ENCODE assay signal across 1 cellular context in the genomic region with DNA sequence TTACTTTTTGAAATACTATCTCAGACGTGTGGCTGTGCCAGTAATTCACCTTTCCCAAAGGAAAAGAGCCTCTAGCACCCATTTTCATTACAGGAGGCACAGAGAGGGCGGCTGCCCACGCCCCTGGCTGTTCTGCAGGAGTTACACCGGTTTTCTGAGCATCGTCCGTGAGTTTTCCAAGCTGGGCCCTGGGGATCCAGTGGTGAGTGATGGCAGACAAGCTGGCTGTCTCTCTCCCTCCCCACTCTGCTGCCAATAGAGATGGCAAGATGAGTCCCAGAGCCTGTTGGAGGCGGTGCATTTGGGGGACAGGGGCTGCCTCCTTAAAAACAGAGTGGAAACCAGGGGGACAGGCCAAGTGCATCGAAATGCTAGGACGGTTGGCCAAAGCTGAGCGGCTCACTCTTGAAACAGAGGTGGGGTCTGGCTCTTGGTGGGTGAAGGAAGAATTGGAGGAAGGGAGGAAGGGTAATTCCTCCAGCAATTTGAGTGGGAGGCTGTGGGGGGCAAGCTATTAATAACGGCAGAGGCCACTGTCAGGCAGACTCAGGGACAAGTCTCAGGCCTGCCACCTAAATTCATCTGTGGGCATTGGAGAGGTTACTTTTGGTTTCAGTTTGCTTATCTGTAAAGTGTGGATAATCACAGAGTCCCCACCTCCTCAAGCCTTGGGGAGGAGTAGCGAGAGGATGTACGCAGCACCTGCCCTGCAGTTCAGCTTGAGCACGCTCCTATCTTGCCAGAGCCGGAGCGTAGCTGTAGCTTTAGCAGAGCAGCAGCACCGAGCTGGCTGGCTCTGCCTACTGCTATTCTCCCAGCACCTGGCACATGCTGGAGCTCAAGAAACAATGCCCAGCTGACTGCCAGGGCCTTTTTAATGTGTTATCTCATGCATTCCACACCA.
A peak's percentile ranks its signal among the peaks of the same experiment; 100 is the strongest.
TF ChIP-seq lines count a peak whose summit lies in the region.

No MANE protein-coding gene starts in this region.

TF ChIP-seq in K562, 482 proteins besides CTCF, POLR2A, EP300 and RAD21 (continued from another document):
- TF ChIP-seq, protein P1, sequence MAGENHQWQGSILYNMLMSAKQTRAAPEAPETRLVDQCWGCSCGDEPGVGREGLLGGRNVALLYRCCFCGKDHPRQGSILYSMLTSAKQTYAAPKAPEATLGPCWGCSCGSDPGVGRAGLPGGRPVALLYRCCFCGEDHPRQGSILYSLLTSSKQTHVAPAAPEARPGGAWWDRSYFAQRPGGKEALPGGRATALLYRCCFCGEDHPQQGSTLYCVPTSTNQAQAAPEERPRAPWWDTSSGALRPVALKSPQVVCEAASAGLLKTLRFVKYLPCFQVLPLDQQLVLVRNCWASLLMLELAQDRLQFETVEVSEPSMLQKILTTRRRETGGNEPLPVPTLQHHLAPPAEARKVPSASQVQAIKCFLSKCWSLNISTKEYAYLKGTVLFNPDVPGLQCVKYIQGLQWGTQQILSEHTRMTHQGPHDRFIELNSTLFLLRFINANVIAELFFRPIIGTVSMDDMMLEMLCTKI (IDR thresholded peaks at IDR 0.05; ENCODE audit: partially characterized antibody) = no peak
- TF ChIP-seq ZKSCAN3 (CRISPR knock-in tag; IDR thresholded peaks at IDR 0.05) (no peak), DDX20 (tag; IDR thresholded peaks at IDR 0.05; ENCODE audit: low read depth) (no peak), ZNF584 (CRISPR knock-in tag; IDR thresholded peaks at IDR 0.05; ENCODE audit: low read depth) (no peak), ATF1 (CRISPR knock-in tag; IDR thresholded peaks at IDR 0.05) (no peak), ATF1 (tag; IDR thresholded peaks at IDR 0.05) (0 out of 2 replicates have a peak, but pooled peaks have one; percentile 24), ATF7 (IDR thresholded peaks at IDR 0.05) (0 out of 2 replicates have a peak, but pooled peaks have one; percentile 16), NRF1 (conservative IDR thresholded peaks at IDR 0.05 in 1 of 2, IDR thresholded peaks at IDR 0.05 in 1 of 2) (peak; percentile 54 to 64), RCOR1 (IDR thresholded peaks at IDR 0.05; ENCODE audit: borderline replicate concordance in 1 of 2, low read depth in 2 of 2, low read length in 2 of 2) (peak in 1 of 2 experiments; percentile 71; a peak in 2 of 4 replicates), CTBP1 (IDR thresholded peaks at IDR 0.05; ENCODE audit: borderline replicate concordance) (peak; percentile 80; the same call in 1 of the 2 replicates)
- TF ChIP-seq, protein P2, sequence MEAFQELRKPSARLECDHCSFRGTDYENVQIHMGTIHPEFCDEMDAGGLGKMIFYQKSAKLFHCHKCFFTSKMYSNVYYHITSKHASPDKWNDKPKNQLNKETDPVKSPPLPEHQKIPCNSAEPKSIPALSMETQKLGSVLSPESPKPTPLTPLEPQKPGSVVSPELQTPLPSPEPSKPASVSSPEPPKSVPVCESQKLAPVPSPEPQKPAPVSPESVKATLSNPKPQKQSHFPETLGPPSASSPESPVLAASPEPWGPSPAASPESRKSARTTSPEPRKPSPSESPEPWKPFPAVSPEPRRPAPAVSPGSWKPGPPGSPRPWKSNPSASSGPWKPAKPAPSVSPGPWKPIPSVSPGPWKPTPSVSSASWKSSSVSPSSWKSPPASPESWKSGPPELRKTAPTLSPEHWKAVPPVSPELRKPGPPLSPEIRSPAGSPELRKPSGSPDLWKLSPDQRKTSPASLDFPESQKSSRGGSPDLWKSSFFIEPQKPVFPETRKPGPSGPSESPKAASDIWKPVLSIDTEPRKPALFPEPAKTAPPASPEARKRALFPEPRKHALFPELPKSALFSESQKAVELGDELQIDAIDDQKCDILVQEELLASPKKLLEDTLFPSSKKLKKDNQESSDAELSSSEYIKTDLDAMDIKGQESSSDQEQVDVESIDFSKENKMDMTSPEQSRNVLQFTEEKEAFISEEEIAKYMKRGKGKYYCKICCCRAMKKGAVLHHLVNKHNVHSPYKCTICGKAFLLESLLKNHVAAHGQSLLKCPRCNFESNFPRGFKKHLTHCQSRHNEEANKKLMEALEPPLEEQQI (IDR thresholded peaks at IDR 0.05) = no peak
